20 cellular contexts compared by ENCODE assay signal in the genomic region with DNA sequence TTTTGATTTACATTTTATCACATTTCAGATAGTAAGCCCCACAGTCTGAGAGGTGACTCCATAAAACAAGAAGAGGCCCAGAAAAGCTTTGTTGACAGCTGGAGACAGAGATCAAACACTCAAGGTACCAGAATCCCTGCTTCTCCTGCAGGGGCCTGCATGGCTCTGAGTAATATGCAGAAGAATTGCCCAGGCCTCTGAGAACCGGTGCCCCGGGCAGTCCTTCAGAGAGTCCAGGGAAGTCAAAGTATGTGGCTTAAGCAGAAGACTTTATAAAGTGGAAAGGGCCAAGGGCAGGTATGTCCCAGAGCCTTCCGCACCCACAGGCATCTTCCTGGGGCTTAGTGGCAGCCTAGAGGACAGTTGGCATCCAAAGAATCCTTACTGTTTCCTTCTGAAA. TPM values are rescaled to one million over a fixed set of nuclear protein-coding genes. Genes with fewer than 3 reads are reported as not detected.
A peak's percentile ranks its signal among the peaks of the same experiment; 100 is the strongest.
DNase-seq lines count a peak whose midpoint lies in the region; ATAC-seq, FAIRE-seq and TF ChIP-seq lines count a peak whose summit lies in the region.
"Had no signal": no experiment of that assay in that cellular context is flagged by ENCODE, and none has a peak within 500 bp of the region (broad histone marks: within the 10 kb centered on the region; RNA-seq: fewer than 3 reads in every experiment).

No MANE protein-coding gene starts in this region.

- 88 to 100% (median 97%) methylated on average over 3 of the region's 3 CpGs for whole genome bisulfite sequencing in spleen, 5 donors

- H3K27ac ChIP-seq in RWPE2 (ENCODE audit: poor library complexity, severe bottlenecking) (no peak overlapping the region), spleen (no peak overlapping the region)
- H3K27ac ChIP-seq: GM23248, HL-60 had no signal

- TF ChIP-seq POLR2A in spleen (IDR thresholded peaks at IDR 0.05) = no peak

- ATAC-seq in RWPE2 (ENCODE audit: low read depth) = peak; percentile 24; the same call in 1 of the 3 replicates
- ATAC-seq: GM12878 had no signal

- H3K4me3 ChIP-seq in RWPE2 (ENCODE audit: severe bottlenecking) (no peak overlapping the region), bronchial epithelial cell (ENCODE audit: low read depth, low read length) (no peak overlapping the region), spleen (no peak overlapping the region)
- H3K4me3 ChIP-seq: GM12878, GM23248 had no signal

- TF ChIP-seq CTCF in RWPE2 (IDR thresholded peaks at IDR 0.05; ENCODE audit: poor library complexity, severe bottlenecking) (no peak), bronchial epithelial cell (IDR thresholded peaks at IDR 0.05; ENCODE audit: insufficient read depth, low read length, severe bottlenecking) (no peak), spleen (IDR thresholded peaks at IDR 0.05 in 8 of 11, conservative IDR thresholded peaks at IDR 0.05 in 3 of 11) (no peak)

- H3K27me3 ChIP-seq in RWPE2 (ENCODE audit: insufficient read depth, poor library complexity, severe bottlenecking) = no peaks in the 10 kb centered on the region
- no peaks in the 10 kb centered on the region for H3K27me3 ChIP-seq in bronchial epithelial cell (ENCODE audit: control insufficient read depth, insufficient read depth, low read length)
- no peaks in the 10 kb centered on the region for H3K27me3 ChIP-seq in spleen (replicated peaks in 1 of 7)
- H3K27me3 ChIP-seq: BE2C had no signal

- H3K4me1 ChIP-seq in RWPE2 (ENCODE audit: insufficient read depth, poor library complexity, severe bottlenecking) = no peaks in the 10 kb centered on the region
- peaks cover 0 to 2% (median 0%) of the 10 kb centered on the region in 6 donors for H3K4me1 ChIP-seq in spleen
- H3K4me1 ChIP-seq: BE2C had no signal

- DNase-seq in RWPE2 (ENCODE audit: low spot score) (no peak), bronchial epithelial cell (ENCODE audit: low read depth) (peak; percentile 69), islet precursor cell (peak; percentile 76), spleen (peak; percentile 38), foreskin melanocyte (no peak), NCI-H2171 treated with DMSO at 0.1 percent for 48 hours (lab: John Stamatoyannopoulos, UW) (no peak), germinal center (ENCODE audit: low spot score) (no peak)
- DNase-seq: ACHN; BE2C; CD4-positive, CD25-positive, alpha-beta regulatory T cell; COR-L47; DMS 273 treated with DMSO at 0.1 percent for 48 hours; DMS53; DND-41; EL; GM23248; HCEC 1CT had no signal

- intact Hi-C loops in spleen (cut with DNase I; ENCODE audit: low total_unique reads) = no loop called here

- peaks cover 61% of the 10 kb centered on the region for H3K36me3 ChIP-seq in RWPE2 (ENCODE audit: low read depth)
- H3K36me3 ChIP-seq in bronchial epithelial cell (ENCODE audit: control insufficient read depth, insufficient read depth, low read length) = peaks cover 20% of the 10 kb centered on the region
- peaks cover 0 to 97% (median 59%) of the 10 kb centered on the region in 6 donors for H3K36me3 ChIP-seq in spleen

- H3K9me3 ChIP-seq in RWPE2 (ENCODE audit: severe bottlenecking) = no peaks in the 10 kb centered on the region
- no peaks in the 10 kb centered on the region for H3K9me3 ChIP-seq in spleen
- H3K9me3 ChIP-seq: BE2C had no signal

- no peak for FAIRE-seq in bronchial epithelial cell (lab: Jason Lieb, UNC)
- FAIRE-seq: A204.1, GM12878 had no signal

RNA-seq across cellular contexts. Expression of a gene that starts 12.8 kb away (rescaled TPM):
- total RNA-seq in bronchial epithelial cell (4.1 and 5.5 TPM in 2 replicates), spleen (10 to 100 TPM in 1 of 7 donors, 1 to 10 TPM in 6; 6.4 to 10.0 (median 7.0) TPM)
- polyA plus RNA-seq in spleen = 1 to 10 TPM; 5.2 to 5.7 (median 5.2) TPM

RNA-seq across cellular contexts. Expression of a gene that starts 19.3 kb away (rescaled TPM):
- total RNA-seq in bronchial epithelial cell (190 and 360 TPM in 2 replicates), spleen (100 to 1,000 TPM; 145 to 258 (median 170) TPM)
- 100 to 1,000 TPM; 606 to 753 (median 701) TPM for polyA plus RNA-seq in spleen

RNA-seq across cellular contexts. Expression of a gene that starts 19.4 kb away (rescaled TPM):
- 48.4 and 55.3 TPM in 2 replicates for total RNA-seq in bronchial epithelial cell
- 10 to 100 TPM in 6 of 7 donors, 1 to 10 TPM in 1; 8.4 to 22.2 (median 18.7) TPM for total RNA-seq in spleen
- polyA plus RNA-seq in spleen = 10 to 100 TPM; 10.2 to 15.8 (median 12.4) TPM

RNA-seq across cellular contexts. Expression of a gene that starts 29.4 kb away (rescaled TPM):
- 63.7 and 90.4 TPM in 2 replicates for total RNA-seq in bronchial epithelial cell
- total RNA-seq in spleen = 10 to 100 TPM; 31.8 to 95.9 (median 58.2) TPM
- polyA plus RNA-seq in spleen = 10 to 100 TPM; 12.3 to 58.3 (median 35.8) TPM

RNA-seq across cellular contexts. Expression of a gene that starts 44.6 kb away (rescaled TPM):
- total RNA-seq in bronchial epithelial cell = 87.1 and 131 TPM in 2 replicates
- 100 to 1,000 TPM; 154 to 227 (median 182) TPM for total RNA-seq in spleen
- 100 to 1,000 TPM in 1 of 3 donors, 10 to 100 TPM in 2; 80.2 to 132 (median 85.6) TPM for polyA plus RNA-seq in spleen

Comparison
In these comparisons a context has a peak if more than half of its experiments do, and no peak if none do; other contexts are left out.
1. DNase-seq: peak in bronchial epithelial cell (single experiment), islet precursor cell (single experiment) and spleen (single experiment); none in RWPE2 (single experiment), foreskin melanocyte (single experiment), NCI-H2171 treated with DMSO at 0.1 percent for 48 hours (single experiment) and germinal center (single experiment).